In the genomic region with DNA sequence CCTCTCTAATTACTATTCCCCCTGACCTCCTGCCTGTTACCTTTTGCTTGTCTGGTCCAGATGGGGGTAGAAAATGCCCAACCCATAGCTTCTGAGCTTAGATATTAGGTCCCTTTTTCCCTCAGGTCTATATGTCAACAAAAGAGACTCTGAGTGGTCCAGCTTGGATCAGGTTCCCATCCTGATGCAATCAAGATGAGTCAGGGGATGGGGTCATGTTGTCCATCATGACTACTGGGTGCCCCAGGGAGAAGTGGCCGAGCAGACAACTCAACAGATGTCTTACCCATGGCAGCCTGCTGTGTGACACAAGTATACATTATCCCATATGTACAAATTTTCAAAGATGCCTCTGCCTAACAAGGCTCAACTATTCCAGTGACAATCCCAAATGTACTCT, we compare ENCODE assay signal across 1 cellular context.
TF ChIP-seq lines count a peak whose summit lies in the region.

No MANE protein-coding gene starts in this region.

TF ChIP-seq in IMR-90, 13 proteins besides CTCF, POLR2A, EP300 and RAD21:
- TF ChIP-seq CHD1 (IDR thresholded peaks at IDR 0.05; ENCODE audit: low read depth, low read length), result no peak
- TF ChIP-seq CEBPB (IDR thresholded peaks at IDR 0.05; ENCODE audit: low read depth, low read length), result peak; percentile 80
